16 cellular contexts compared by ENCODE assay signal in genomic region chr3:128818186-128818787, GRCh38.
"Had no signal": no experiment of that assay in that cellular context is flagged by ENCODE, and none has a peak within 500 bp of the region (broad histone marks: within the 10 kb centered on the region; RNA-seq: fewer than 3 reads in every experiment).

No MANE protein-coding gene starts in this region.

- H3K9me3 Mint-ChIP-seq: activated naive CD4-positive, alpha-beta T cell treated with anti-CD3 and anti-CD28 coated beads, Interleukin-2, amount 50 U/mL, for 72 hours; nephron had no signal

- H3K4me1 ChIP-seq: adrenal gland had no signal

- ATAC-seq: activated naive CD4-positive, alpha-beta T cell treated with anti-CD3 and anti-CD28 coated beads, Interleukin-2, amount 50 U/mL, for 72 hours; upper lobe of right lung had no signal

- H3K27ac ChIP-seq: adrenal gland, esophagus muscularis mucosa, upper lobe of right lung had no signal

- H3K27ac Mint-ChIP-seq: nephron had no signal

- H3K4me3 Mint-ChIP-seq: nephron had no signal

- H3K4me3 ChIP-seq: adrenal gland, esophagus muscularis mucosa, upper lobe of right lung had no signal

- DNase-seq: activated CD4-positive, alpha-beta T cell treated with anti-CD3 and anti-CD28 coated beads for 4 hours; activated CD8-positive, alpha-beta memory T cell treated with anti-CD3 and anti-CD28 coated beads for 24 hours; activated CD8-positive, alpha-beta memory T cell treated with anti-CD3 and anti-CD28 coated beads, Interleukin-2, amount 50 U/mL, for 48 hours; activated gamma-delta T cell; activated T-cell treated with anti-CD3 and anti-CD28 coated beads, Interleukin-2, amount 50 U/mL, for 48 hours; adrenal gland; effector CD8-positive, alpha-beta T cell; midbrain; occipital lobe; retina; small intestine; stimulated activated CD4-positive, alpha-beta T cell treated with anti-CD3 and anti-CD28 coated beads, Interleukin-4, amount 100 ng/mL, for 1 hour; upper lobe of right lung had no signal

- H3K27me3 ChIP-seq: adrenal gland, esophagus muscularis mucosa, upper lobe of right lung had no signal
